26 cellular contexts compared by ENCODE assay signal in the genomic region with DNA sequence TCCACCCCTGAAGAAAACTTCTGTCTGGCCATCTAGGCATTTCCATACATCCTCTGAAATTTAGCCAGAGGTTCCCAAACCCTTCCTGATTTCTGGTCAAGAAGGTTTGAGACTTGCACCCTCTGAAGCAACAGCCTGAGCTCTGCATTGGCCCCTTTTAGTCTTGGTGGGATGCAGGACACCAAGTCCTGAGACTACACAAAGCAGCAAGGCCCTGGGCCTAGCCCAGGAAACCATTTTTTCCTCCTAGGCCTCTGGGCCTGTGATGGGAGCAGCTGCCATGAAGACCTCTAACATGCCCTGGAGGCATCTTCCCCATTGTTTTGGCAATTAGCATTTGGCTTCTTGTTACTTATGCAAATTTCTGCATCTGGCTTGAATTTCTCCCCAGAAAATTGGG.
"Had no signal": no experiment of that assay in that cellular context is flagged by ENCODE, and none has a peak within 500 bp of the region (broad histone marks: within the 10 kb centered on the region; RNA-seq: fewer than 3 reads in every experiment).

No MANE protein-coding gene starts in this region.

- H3K4me3 ChIP-seq: neural progenitor cell, ovary, psoas muscle, right lobe of liver, sigmoid colon, suprapubic skin, testis, tibial artery, transverse colon, upper lobe of right lung, uterus had no signal

- H3K79me2 ChIP-seq: parathyroid adenoma had no signal

- H3K4me1 ChIP-seq: neural progenitor cell, parathyroid adenoma, psoas muscle, right lobe of liver, sigmoid colon, suprapubic skin, testis, tibial artery, transverse colon, upper lobe of right lung, uterus had no signal

- H3K36me3 ChIP-seq: neural progenitor cell, ovary, right lobe of liver, sigmoid colon, suprapubic skin, tibial artery, transverse colon, upper lobe of right lung, uterus had no signal

- H3K27ac ChIP-seq: neural progenitor cell, ovary, parathyroid adenoma, psoas muscle, right lobe of liver, sigmoid colon, suprapubic skin, testis, tibial artery, transverse colon, upper lobe of right lung, uterus had no signal

- ATAC-seq: natural killer cell; psoas muscle; right cardiac atrium; right lobe of liver; stimulated activated memory B cell treated with anti-CD40 and anti-IgM and Interleukin-4, amounts not matched to agents 10 μg/mL and 1 μg/mL and 100 μg/mL, for 72 hours; stimulated activated naive CD8-positive, alpha-beta T cell treated with anti-CD3 and anti-CD28 coated beads, Interleukin-15, amount 100 ng/mL, for 72 hours; stimulated activated naive CD8-positive, alpha-beta T cell treated with anti-CD3 and anti-CD28 coated beads, Interleukin-15, Interleukin-2, amounts not matched to agents 100 U/mL and 50 U/mL, for 24 hours; upper lobe of right lung had no signal

- H3K27me3 ChIP-seq: neural progenitor cell, ovary, right lobe of liver, sigmoid colon, suprapubic skin, testis, tibial artery, transverse colon, upper lobe of right lung, uterus had no signal

- H3K9ac ChIP-seq: neural progenitor cell, parathyroid adenoma had no signal

- DNase-seq: natural killer cell; occipital lobe; ovary; right cardiac atrium; right lobe of liver; sigmoid colon; small intestine; stimulated activated CD4-positive, alpha-beta T cell treated with anti-CD3 and anti-CD28 coated beads, Interleukin-15, amount 100 ng/mL, for 24 hours; stimulated activated CD4-positive, alpha-beta T cell treated with anti-CD3 and anti-CD28 coated beads, Interleukin-2, amount 100 ng/mL, for 24 hours; stimulated activated CD4-positive, alpha-beta T cell treated with anti-CD3 and anti-CD28 coated beads, Interleukin-2, amount 100 ng/mL, for 48 hours; stimulated activated CD4-positive, alpha-beta T cell treated with anti-CD3 and anti-CD28 coated beads, Interleukin-4, amount 100 ng/mL, for 4 hours; stimulated activated CD8-positive, alpha-beta memory T cell treated with anti-CD3 and anti-CD28 coated beads, Interleukin-4, amount 100 ng/mL, for 48 hours; stimulated activated naive CD4-positive, alpha-beta T cell; stimulated activated naive CD8-positive, alpha-beta T cell treated with anti-CD3 and anti-CD28 coated beads, Interleukin-15, amount 100 ng/mL, for 72 hours; stimulated activated naive CD8-positive, alpha-beta T cell treated with anti-CD3 and anti-CD28 coated beads, Interleukin-15, Interleukin-2, amounts not matched to agents 100 U/mL and 50 U/mL, for 24 hours; substantia nigra; testis; tibial artery; transverse colon; upper lobe of right lung; uterus had no signal

- H2AFZ ChIP-seq: neural progenitor cell, parathyroid adenoma had no signal

- H3K9me3 ChIP-seq: ovary, right lobe of liver, sigmoid colon, suprapubic skin, testis, transverse colon, upper lobe of right lung, uterus had no signal

- FAIRE-seq: small intestine had no signal

- H3K4me2 ChIP-seq: neural progenitor cell had no signal
